Comparison of ENCODE assay signal across 1 cellular context in the genomic region with DNA sequence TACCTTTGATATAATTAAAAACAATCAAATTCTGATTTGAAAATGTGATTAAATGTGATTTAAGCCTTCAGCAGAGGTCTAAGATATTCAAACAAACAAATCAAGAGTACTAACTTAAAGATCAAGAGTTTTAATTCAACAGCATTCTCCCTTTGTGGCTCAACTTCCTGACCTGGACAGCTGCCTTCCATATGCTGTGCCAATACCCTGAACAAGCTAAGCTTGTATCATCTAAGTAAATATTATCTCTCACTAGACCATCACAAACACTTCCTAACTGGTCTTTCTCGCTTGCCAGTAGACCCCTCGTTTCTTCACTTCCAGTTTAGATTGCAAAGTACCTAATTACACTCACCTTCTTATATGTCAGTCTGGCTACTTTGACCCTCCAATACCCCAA.
TF ChIP-seq lines count a peak whose summit lies in the region.

No MANE protein-coding gene starts in this region.

TF ChIP-seq in endothelial cell of umbilical vein, 7 proteins besides CTCF, POLR2A, EP300 and RAD21:
- TF ChIP-seq MYC (IDR thresholded peaks at IDR 0.05; ENCODE audit: low read depth, low read length) (no peak), EZH2 (IDR thresholded peaks at IDR 0.05; ENCODE audit: borderline replicate concordance, low read depth, low read length, severe bottlenecking) (no peak), FOS (IDR thresholded peaks at IDR 0.05; ENCODE audit: borderline replicate concordance, insufficient read depth, low read length) (no peak)
- TF ChIP-seq, protein P1, sequence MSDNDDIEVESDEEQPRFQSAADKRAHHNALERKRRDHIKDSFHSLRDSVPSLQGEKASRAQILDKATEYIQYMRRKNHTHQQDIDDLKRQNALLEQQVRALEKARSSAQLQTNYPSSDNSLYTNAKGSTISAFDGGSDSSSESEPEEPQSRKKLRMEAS (IDR thresholded peaks at IDR 0.05; ENCODE audit: insufficient read depth, insufficient read length): no peak
TF ChIP-seq in endothelial cell of umbilical vein: peak in this region for 0.
